Comparison of ENCODE assay signal across 8 cellular contexts in genomic region chr16:88533945-88534641, GRCh38. TPM values are rescaled to one million over a fixed set of nuclear protein-coding genes. Genes with fewer than 3 reads are reported as not detected.
DNase-seq lines count a peak whose midpoint lies in the region; ATAC-seq, FAIRE-seq and TF ChIP-seq lines count a peak whose summit lies in the region.

No MANE protein-coding gene starts in this region.

- H3K23ac ChIP-seq in IMR-90 (ENCODE audit: low read depth, low read length) = peak overlapping the region; percentile 97

- BruUV-seq in IMR-90 (replicated peaks; lab: Mats Ljungman, UMichigan) = no TSS peak

- peak overlapping the region; percentile 98 for H2AFZ ChIP-seq in IMR-90 (replicated peaks; ENCODE audit: low read length, poor library complexity)

- peak overlapping the region; percentile 91 for H3K14ac ChIP-seq in IMR-90 (replicated peaks; ENCODE audit: low read depth, low read length)

- H3K4me2 ChIP-seq in IMR-90 (ENCODE audit: low read depth, low read length) = peak overlapping the region; percentile 91

- ATAC-seq in IMR-90 (ENCODE audit: low read depth) = peak; percentile 79

- peak overlapping the region; percentile 84 for H3K4ac ChIP-seq in IMR-90 (ENCODE audit: low read depth, low read length)

- H3K4me1 ChIP-seq in IMR-90 (ENCODE audit: control insufficient read depth, insufficient read depth, low read length) (peaks cover 12% of the 10 kb centered on the region), kidney (ENCODE audit: control insufficient read depth in 1 of 2, insufficient read depth in 1 of 2, low read depth in 1 of 2, low read length in 2 of 2) (peaks cover 0 to 13% of the 10 kb centered on the region in 2 donors)

- no peaks in the 10 kb centered on the region for H3K9me1 ChIP-seq in IMR-90 (ENCODE audit: insufficient read depth, low read length)

- H2AK9ac ChIP-seq in IMR-90 (replicated peaks; ENCODE audit: low read depth, low read length, poor library complexity) = peak overlapping the region; percentile 98

- peak overlapping the region; percentile 97 for H3K27ac ChIP-seq in IMR-90 (ENCODE audit: insufficient read depth, low read length)
- no peak overlapping the region for H3K27ac ChIP-seq in kidney (ENCODE audit: low read depth in 2 of 2, low read length in 2 of 2)

- H3K27me3 ChIP-seq in IMR-90 (ENCODE audit: control insufficient read depth, insufficient read depth, low read length) = peaks cover 8% of the 10 kb centered on the region

- H4K91ac ChIP-seq in IMR-90 (ENCODE audit: insufficient read depth, low read depth, low read length) = peak overlapping the region; percentile 72; the same call in 1 of the 2 replicates

- intact Hi-C loops in IMR-90 (cut with micrococcal nuclease) (no loop called here), kidney (cut with DNase I) (no loop called here)

- no peak overlapping the region for H2BK20ac ChIP-seq in IMR-90 (ENCODE audit: low read depth, low read length)

- no peaks in the 10 kb centered on the region for H3K9me3 ChIP-seq in IMR-90 (ENCODE audit: control insufficient read depth, insufficient read depth, low read length)
- no peaks in the 10 kb centered on the region for H3K9me3 ChIP-seq in kidney (ENCODE audit: control insufficient read depth in 1 of 2, low read length in 2 of 2)

- H2BK15ac ChIP-seq in IMR-90 (ENCODE audit: low read depth, low read length) = no peak overlapping the region; the same call in 2 of the 3 replicates

- CTCF ChIA-PET in IMR-90 (lab: Yijun Ruan, JAX) = interaction anchor here (0.5 kb wide), 1 partner anchor 240 kb away, joined by 4 read pairs; no protein-coding TSS in a partner anchor

- peaks cover 5 to 16% of the 10 kb centered on the region in 2 experiments; a peak in 2 of 4 replicates for H3K79me1 ChIP-seq in IMR-90 (ENCODE audit: low read depth in 1 of 2, low read length in 2 of 2)

- peak overlapping the region; percentile 96; the same call in 1 of the 2 replicates for H2AK5ac ChIP-seq in IMR-90 (ENCODE audit: low read depth, low read length)

- POLR2A ChIA-PET in IMR-90 (lab: Charles Lee; ENCODE audit: unreplicated experiment) = no interaction called here

- H3K9ac ChIP-seq in IMR-90 (ENCODE audit: low read depth, low read length) (peak overlapping the region; percentile 95), kidney (ENCODE audit: low read length in 2 of 2) (no peak overlapping the region)

- in situ Hi-C loops in IMR-90 (cut with MboI; ENCODE audit: low sequenced_read_pairs) = no loop called here

- WGBS in IMR-90 (ENCODE audit: extremely low coverage in 2 of 2, insufficient read length in 1 of 2), 2 experiments = 2% methylated on average over 56 of the region's 113 CpGs; no CpG with 5 or more reads in 1 of the 2 experiments

- peak overlapping the region; percentile 97 for H4K5ac ChIP-seq in IMR-90 (ENCODE audit: low read depth, low read length)

- H3K18ac ChIP-seq in IMR-90 (ENCODE audit: low read depth, low read length) = peak overlapping the region; percentile 67; the same call in 1 of the 2 replicates

- DNase-seq in AG09319 (ENCODE audit: extremely low read depth, low read depth) = peak; percentile 28
- DNase-seq in GM19238 (ENCODE audit: insufficient read length, low spot score) = peak; percentile 97
- peak; percentile 45 for DNase-seq in IMR-90
- peak; percentile 84 for DNase-seq in activated CD4-positive, CD25-positive, alpha-beta regulatory T cell treated with anti-CD3 and anti-CD28 coated beads, Interleukin-2, amount 50 U/mL, for 72 hours
- peak; percentile 46 for DNase-seq in cerebellar cortex (ENCODE audit: low spot score)
- DNase-seq in kidney = peak; percentile 93
- peak; percentile 74 to 83 for DNase-seq in stimulated activated CD4-positive, alpha-beta T cell treated with anti-CD3 and anti-CD28 coated beads, Interleukin-1b, Interleukin-23, amount 100 ng/mL, for 4 hours (ENCODE audit: low read depth in 2 of 2)
- DNase-seq in NCI-H345 (lab: John Stamatoyannopoulos, UW) = no peak

- H3K36me3 ChIP-seq in IMR-90 (ENCODE audit: control insufficient read depth, insufficient read depth, low read length) (peaks cover 6% of the 10 kb centered on the region; the same call in 1 of the 2 replicates), kidney (ENCODE audit: control insufficient read depth in 1 of 2, insufficient read depth in 2 of 2, low read length in 2 of 2) (no peaks in the 10 kb centered on the region)

- no peak for TF ChIP-seq RAD21 in IMR-90 (IDR thresholded peaks at IDR 0.05; ENCODE audit: low read length)

- dilution Hi-C loops in IMR-90 (cut with HindIII; ENCODE audit: low sequenced_read_pairs, unreplicated experiment) = no loop called here

- no peak for TF ChIP-seq POLR2A in IMR-90 (IDR thresholded peaks at IDR 0.05; ENCODE audit: low read depth, low read length)

- H4K20me1 ChIP-seq in IMR-90 (ENCODE audit: insufficient read depth, low read length) = no peaks in the 10 kb centered on the region; the same call in 1 of the 2 replicates

- H3K56ac ChIP-seq in IMR-90 (ENCODE audit: extremely low read depth, insufficient read depth, low read length) = peak overlapping the region; percentile 28; the same call in 1 of the 2 replicates

- no peak for TF ChIP-seq CTCF in AG09319 (IDR thresholded peaks at IDR 0.05; ENCODE audit: low read depth, low read length)
- TF ChIP-seq CTCF in IMR-90 (conservative IDR thresholded peaks at IDR 0.05; ENCODE audit: low read depth, low read length) = no peak
- no peak for TF ChIP-seq CTCF in kidney (IDR thresholded peaks at IDR 0.05; ENCODE audit: borderline replicate concordance, extremely low read depth, insufficient read depth)

- H3K4me3 ChIP-seq in IMR-90 (ENCODE audit: insufficient read depth, low read depth, low read length) (peak overlapping the region; percentile 98), kidney (ENCODE audit: low read length in 2 of 2) (peak overlapping the region in 1 of 2 donors; percentile 39)

- no peak overlapping the region for H2BK120ac ChIP-seq in IMR-90 (ENCODE audit: low read depth, low read length)

- peak overlapping the region; percentile 96 to 98 for H4K8ac ChIP-seq in IMR-90 (ENCODE audit: low read depth in 2 of 2, low read length in 2 of 2)

- FAIRE-seq in kidney (lab: Jason Lieb, UNC) = no peak

- H2BK5ac ChIP-seq in IMR-90 (ENCODE audit: low read depth, low read length, poor library complexity, severe bottlenecking) = peak overlapping the region; percentile 87

TF ChIP-seq in IMR-90, 13 proteins besides CTCF, POLR2A, EP300 and RAD21:
- TF ChIP-seq CEBPB (IDR thresholded peaks at IDR 0.05; ENCODE audit: low read depth, low read length) = no peak
- 0 out of 2 replicates have a peak, but pooled peaks have one; percentile 30 for TF ChIP-seq MAZ (IDR thresholded peaks at IDR 0.05; ENCODE audit: borderline replicate concordance, low read depth, low read length)
- TF ChIP-seq SMC3 (IDR thresholded peaks at IDR 0.05; ENCODE audit: low read depth, low read length) = no peak
TF ChIP-seq in IMR-90: peak in this region for 1.

RNA-seq across cellular contexts. Expression of gene ZC3H18, which starts 36.1 kb away (rescaled TPM):
- 3.4 and 4.2 TPM in 2 replicates for total RNA-seq in IMR-90 (2012; rRNA removed)
- 21.3 and 22.7 TPM in 2 replicates for polyA plus RNA-seq in IMR-90 (2012; rRNA removed)
- polyA plus RNA-seq in IMR-90 (2012; cell fraction: cytosol; rRNA removed) = 15.4 and 23.2 TPM in 2 replicates
- 64.2 and 65.2 TPM in 2 replicates for polyA plus RNA-seq in IMR-90 (2012; cell fraction: nucleus; rRNA removed; ENCODE audit: low replicate concordance)
- total RNA-seq in kidney = 38.2 TPM
- polyA plus RNA-seq in kidney (ENCODE audit: insufficient read depth, low read depth, low replicate concordance) = 11.4 TPM
